In the genomic region with DNA sequence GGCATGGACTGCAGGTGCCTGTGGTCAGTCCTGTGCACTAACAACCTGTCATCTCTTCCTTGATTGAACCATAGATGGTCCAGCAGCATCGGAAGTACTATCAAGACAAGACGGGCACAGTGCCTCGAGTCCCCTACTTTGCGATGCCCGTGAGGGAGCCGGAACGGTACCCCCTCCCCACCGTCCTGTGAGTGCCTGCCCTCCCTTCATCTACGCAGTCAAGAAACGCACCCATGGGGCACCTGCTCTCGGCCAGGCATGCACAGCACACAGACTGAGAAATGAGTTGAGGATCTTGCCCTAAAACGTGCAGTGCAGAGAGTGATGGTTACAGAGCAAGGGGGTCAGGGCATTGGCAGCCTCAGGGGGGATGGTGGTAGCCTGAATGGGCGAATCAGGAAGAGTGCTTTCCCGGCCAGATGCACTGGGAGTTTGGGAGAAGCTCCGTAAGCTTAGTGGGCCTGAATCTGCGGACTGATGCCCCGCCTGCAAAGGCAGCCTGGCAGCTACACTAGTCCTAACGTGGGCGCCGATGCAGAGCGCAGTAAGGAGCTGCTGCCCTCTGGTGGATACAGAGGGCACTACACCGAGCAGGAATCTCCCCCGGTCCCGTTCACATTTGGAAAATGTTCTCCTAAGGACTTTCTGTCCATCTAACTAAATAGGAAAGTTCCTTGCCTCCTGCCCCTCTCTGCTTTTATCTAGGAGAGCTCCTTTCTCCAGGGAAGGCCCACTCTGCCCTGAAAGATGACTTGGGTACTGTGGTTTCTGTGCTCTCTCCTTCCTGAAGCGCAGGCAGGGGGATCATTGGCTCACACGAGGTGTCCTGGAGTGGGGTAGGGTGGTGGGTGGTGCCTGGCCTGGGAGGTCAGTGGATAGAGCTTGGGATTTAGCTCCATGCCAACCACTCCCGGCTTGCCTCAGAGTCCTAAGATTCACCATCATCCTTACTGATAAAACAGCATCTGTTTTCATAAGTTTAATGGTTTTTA, we compare ENCODE assay signal across 8 cellular contexts.
DNase-seq lines count a peak whose midpoint lies in the region; ATAC-seq lines count a peak whose summit lies in the region.

No MANE protein-coding gene starts in this region.

- H3K27me3 ChIP-seq in BLaER1 (no peaks in the 10 kb centered on the region), H7 (ENCODE audit: control insufficient read depth, insufficient read depth, low read length) (peaks cover 3% of the 10 kb centered on the region; the same call in 1 of the 2 replicates), mesendoderm (ENCODE audit: insufficient read depth, low read length, poor library complexity) (no peaks in the 10 kb centered on the region)

- H3K27ac ChIP-seq in BLaER1 (no peak overlapping the region), mesendoderm (ENCODE audit: low read depth, low read length) (no peak overlapping the region)

- DNase-seq in H7, result peak; percentile 94
- DNase-seq in NCI-H526 treated with DMSO at 0.1 percent for 48 hours (lab: John Stamatoyannopoulos, UW), result peak; percentile 15
- peak; percentile 67 to 72 for DNase-seq in activated CD4-positive, alpha-beta T cell treated with anti-CD3 and anti-CD28 coated beads, Interleukin-2, amount 50 U/mL, for 48 hours
- peak; percentile 46 for DNase-seq in effector CD8-positive, alpha-beta T cell (lab: John Stamatoyannopoulos, UW)
- DNase-seq in mesendoderm, result peak; percentile 75
- DNase-seq in stimulated activated CD8-positive, alpha-beta memory T cell treated with anti-CD3 and anti-CD28 coated beads, Interleukin-2, amount 100 ng/mL, for 1 hour (ENCODE audit: low read depth in 2 of 2), result peak; percentile 29 to 30

- H4K20me1 ChIP-seq in BLaER1, result no peaks in the 10 kb centered on the region

- no peak overlapping the region for H2BK5ac ChIP-seq in mesendoderm (ENCODE audit: low read length)

- H3K9ac ChIP-seq in BLaER1 (no peak overlapping the region), mesendoderm (ENCODE audit: low read length) (no peak overlapping the region)

- H3K36me3 ChIP-seq in BLaER1, result no peaks in the 10 kb centered on the region
- no peaks in the 10 kb centered on the region for H3K36me3 ChIP-seq in H7 (replicated peaks; ENCODE audit: control insufficient read depth, insufficient read depth, low read length)
- H3K36me3 ChIP-seq in mesendoderm (ENCODE audit: control insufficient read depth, insufficient read depth, low read length), result no peaks in the 10 kb centered on the region

- H2AK5ac ChIP-seq in mesendoderm (ENCODE audit: low read length), result no peak overlapping the region

- no peak overlapping the region for H3K56ac ChIP-seq in mesendoderm (ENCODE audit: low read length)

- H4K5ac ChIP-seq in mesendoderm (ENCODE audit: low read length), result no peak overlapping the region

- H3K4me1 ChIP-seq in BLaER1 (peaks cover 19% of the 10 kb centered on the region), mesendoderm (ENCODE audit: control insufficient read depth, low read depth, low read length) (no peaks in the 10 kb centered on the region)

- no peak overlapping the region for H2BK15ac ChIP-seq in mesendoderm (replicated peaks; ENCODE audit: low read depth)

- H3K4me3 ChIP-seq in BLaER1 (no peak overlapping the region), H7 (ENCODE audit: insufficient read depth, low read depth, low read length) (no peak overlapping the region), mesendoderm (ENCODE audit: low read length) (no peak overlapping the region)

- no peak for ATAC-seq in GM19463 (IDR thresholded peaks at IDR 0.05; ENCODE audit: unreplicated experiment)

- no CpG with 5 or more reads among the region's 27 CpGs for WGBS in mesendoderm (ENCODE audit: extremely low coverage, insufficient coverage, low lambda C conversion rate)

- no peak overlapping the region for H3K18ac ChIP-seq in mesendoderm (ENCODE audit: low read length)

- peak overlapping the region; percentile 45 for H3K4me2 ChIP-seq in BLaER1
- no peak overlapping the region for H3K4me2 ChIP-seq in mesendoderm (ENCODE audit: low read length)

- H3K79me1 ChIP-seq in mesendoderm (ENCODE audit: low read length), result no peaks in the 10 kb centered on the region

- H2BK120ac ChIP-seq in mesendoderm (ENCODE audit: low read depth, low read length), result no peak overlapping the region

- no peak overlapping the region for H4K8ac ChIP-seq in mesendoderm (ENCODE audit: low read depth, low read length)

- H3K23ac ChIP-seq in mesendoderm (ENCODE audit: low read length), result no peak overlapping the region

- no peaks in the 10 kb centered on the region for H3K9me3 ChIP-seq in BLaER1

- no peak overlapping the region for H3K4ac ChIP-seq in mesendoderm (ENCODE audit: low read depth, low read length)

- no peaks in the 10 kb centered on the region for H3K79me2 ChIP-seq in mesendoderm (ENCODE audit: control insufficient read depth, insufficient read depth, low read length)

Comparison
In these comparisons a context has a peak if more than half of its experiments do, and no peak if none do; other contexts are left out.
1. DNase-seq: peak in every context shown above with its lines; median percentile 94 in H7; 75 in mesendoderm; 70 in activated CD4-positive, alpha-beta T cell treated with anti-CD3 and anti-CD28 coated beads, Interleukin-2, amount 50 U/mL, for 48 hours; 46 in effector CD8-positive, alpha-beta T cell; 30 in stimulated activated CD8-positive, alpha-beta memory T cell treated with anti-CD3 and anti-CD28 coated beads, Interleukin-2, amount 100 ng/mL, for 1 hour; 15 in NCI-H526 treated with DMSO at 0.1 percent for 48 hours.